In genomic region chr5:99926463-99926862, GRCh38 we compare ENCODE assay signal across 20 cellular contexts.
DNase-seq lines count a peak whose midpoint lies in the region; ATAC-seq and TF ChIP-seq lines count a peak whose summit lies in the region.
"Had no signal": no experiment of that assay in that cellular context is flagged by ENCODE, and none has a peak within 500 bp of the region (broad histone marks: within the 10 kb centered on the region; RNA-seq: fewer than 3 reads in every experiment).

No MANE protein-coding gene starts in this region.

- no peaks in the 10 kb centered on the region for H3K79me2 ChIP-seq in mesendoderm (ENCODE audit: control insufficient read depth, insufficient read depth, low read length)

- H3K23ac ChIP-seq in mesendoderm (ENCODE audit: low read length): no peak overlapping the region

- H3K27me3 ChIP-seq in lower lobe of right lung (ENCODE audit: low read depth) (no peaks in the 10 kb centered on the region), mesendoderm (ENCODE audit: insufficient read depth, low read length, poor library complexity) (no peaks in the 10 kb centered on the region), adrenal gland (no peaks in the 10 kb centered on the region)
- H3K27me3 ChIP-seq: body of pancreas, SJSA1, stomach, tibial artery had no signal

- no peak overlapping the region for H3K4me2 ChIP-seq in mesendoderm (ENCODE audit: low read length)

- DNase-seq in kidney glomerular epithelial cell (lab: John Stamatoyannopoulos, UW) (peak; percentile 13), KG1 (lab: John Stamatoyannopoulos, UW) (no peak), lower lobe of right lung (no peak), mesendoderm (no peak), adrenal gland (no peak)
- DNase-seq: activated gamma-delta T cell; activated T-cell treated with anti-CD3 and anti-CD28 coated beads, Interleukin-2, amount 50 U/mL, for 1 hour; body of pancreas; C1 segment of cervical spinal cord; GM23248; NCI-H1092; NCI-H187 treated with DMSO at 0.1 percent for 48 hours; NCI-H69; stomach; T-cell; tibial artery had no signal

- no peaks in the 10 kb centered on the region for H3K4me1 ChIP-seq in lower lobe of right lung
- no peaks in the 10 kb centered on the region for H3K4me1 ChIP-seq in mesendoderm (ENCODE audit: control insufficient read depth, low read depth, low read length)
- no peaks in the 10 kb centered on the region for H3K4me1 ChIP-seq in adrenal gland (replicated peaks in 1 of 2)
- H3K4me1 ChIP-seq: body of pancreas, SJSA1, stomach, tibial artery had no signal

- no peak overlapping the region for H3K56ac ChIP-seq in mesendoderm (ENCODE audit: low read length)

- H3K9ac ChIP-seq in mesendoderm (ENCODE audit: low read length): no peak overlapping the region
- H3K9ac ChIP-seq: GM23248 had no signal

- no peak overlapping the region for H3K4ac ChIP-seq in mesendoderm (ENCODE audit: low read depth, low read length)

- intact Hi-C loops in lower lobe of right lung (cut with DNase I): no loop called here
- intact Hi-C loops in adrenal gland (cut with DNase I): no loop called here

- no peak overlapping the region for H4K8ac ChIP-seq in mesendoderm (ENCODE audit: low read depth, low read length)

- no peak overlapping the region for H3K4me3 ChIP-seq in lower lobe of right lung
- no peak overlapping the region for H3K4me3 ChIP-seq in mesendoderm (ENCODE audit: low read length)
- no peak overlapping the region for H3K4me3 ChIP-seq in adrenal gland
- H3K4me3 ChIP-seq: body of pancreas, GM23248, SJSA1, stomach, tibial artery had no signal

- H3K36me3 ChIP-seq in lower lobe of right lung: no peaks in the 10 kb centered on the region
- H3K36me3 ChIP-seq in mesendoderm (ENCODE audit: control insufficient read depth, insufficient read depth, low read length): no peaks in the 10 kb centered on the region
- no peaks in the 10 kb centered on the region for H3K36me3 ChIP-seq in adrenal gland (replicated peaks in 1 of 2)
- H3K36me3 ChIP-seq: SJSA1, stomach, tibial artery had no signal

- H4K5ac ChIP-seq in mesendoderm (ENCODE audit: low read length): no peak overlapping the region

- TF ChIP-seq CTCF in lower lobe of right lung (IDR thresholded peaks at IDR 0.05) (no peak), adrenal gland (IDR thresholded peaks at IDR 0.05) (no peak)

- H3K27ac ChIP-seq in lower lobe of right lung (no peak overlapping the region), mesendoderm (ENCODE audit: low read depth, low read length) (no peak overlapping the region), adrenal gland (no peak overlapping the region)
- H3K27ac ChIP-seq: body of pancreas, GM23248, SJSA1, stomach, tibial artery had no signal

- peak; percentile 58 for ATAC-seq in GM19025 (IDR thresholded peaks at IDR 0.05; ENCODE audit: low read depth, unreplicated experiment)
- ATAC-seq in HG02759 (IDR thresholded peaks at IDR 0.05; ENCODE audit: unreplicated experiment): peak; percentile 51
- ATAC-seq in HG03175 (IDR thresholded peaks at IDR 0.05; ENCODE audit: unreplicated experiment): peak; percentile 66
- ATAC-seq in lower lobe of right lung: no peak
- ATAC-seq: body of pancreas, T-cell had no signal

- no peak overlapping the region for H3K18ac ChIP-seq in mesendoderm (ENCODE audit: low read length)

- no peak for TF ChIP-seq POLR2A in adrenal gland (IDR thresholded peaks at IDR 0.05)

- H3K9me3 ChIP-seq in lower lobe of right lung (no peaks in the 10 kb centered on the region), adrenal gland (replicated peaks in 1 of 3) (no peaks in the 10 kb centered on the region)
- H3K9me3 ChIP-seq: body of pancreas, SJSA1, stomach had no signal

- no peak overlapping the region for H2AK5ac ChIP-seq in mesendoderm (ENCODE audit: low read length)

- H2BK5ac ChIP-seq in mesendoderm (ENCODE audit: low read length): no peak overlapping the region

- H3K79me1 ChIP-seq in mesendoderm (ENCODE audit: low read length): no peaks in the 10 kb centered on the region

- WGBS in mesendoderm (ENCODE audit: extremely low coverage, insufficient coverage, low lambda C conversion rate): no CpG with 5 or more reads among the region's 1 CpG
- 63 to 86% (median 67%) methylated on average over 1 of the region's 1 CpG for WGBS in adrenal gland, 4 donors

- no peak overlapping the region for H2BK120ac ChIP-seq in mesendoderm (ENCODE audit: low read depth, low read length)

- H2BK15ac ChIP-seq in mesendoderm (replicated peaks; ENCODE audit: low read depth): no peak overlapping the region

Comparison
In these comparisons a context has a peak if more than half of its experiments do, and no peak if none do; other contexts are left out.
1. ATAC-seq: peak in GM19025 (single experiment), HG02759 (single experiment) and HG03175 (single experiment); none in lower lobe of right lung (0 of 2).